10 cellular contexts compared by ENCODE assay signal in genomic region chr1:54949971-54950360, GRCh38. TPM values are rescaled to one million over a fixed set of nuclear protein-coding genes. Genes with fewer than 3 reads are reported as not detected.
DNase-seq lines count a peak whose midpoint lies in the region; ATAC-seq and TF ChIP-seq lines count a peak whose summit lies in the region.
"Had no signal": no experiment of that assay in that cellular context is flagged by ENCODE, and none has a peak within 500 bp of the region (broad histone marks: within the 10 kb centered on the region; RNA-seq: fewer than 3 reads in every experiment).

No MANE protein-coding gene starts in this region.

- peaks cover 15% of the 10 kb centered on the region for H3K4me1 Mint-ChIP-seq in brain

- peak overlapping the region; percentile 44 to 50 for H3K27ac ChIP-seq in thoracic aorta

- H3K36me3 ChIP-seq in thoracic aorta, result no peaks in the 10 kb centered on the region

- H3K9me3 Mint-ChIP-seq in brain, result peaks cover 0 to 7% (median 3%) of the 10 kb centered on the region in 5 experiments
- H3K9me3 Mint-ChIP-seq: central memory CD8-positive, alpha-beta T cell had no signal

- peak overlapping the region; percentile 53 for H3K4me3 ChIP-seq in thoracic aorta

- H3K4me1 ChIP-seq in thoracic aorta (ENCODE audit: control insufficient read depth in 1 of 2, low read depth in 2 of 2), result peaks cover 9 to 22% of the 10 kb centered on the region in 2 donors

- H3K27me3 Mint-ChIP-seq in brain, result no peaks in the 10 kb centered on the region
- H3K27me3 Mint-ChIP-seq: central memory CD8-positive, alpha-beta T cell had no signal

- H3K27me3 ChIP-seq in thoracic aorta (replicated peaks; ENCODE audit: insufficient read depth), result no peaks in the 10 kb centered on the region

- no peaks in the 10 kb centered on the region for H3K9me3 ChIP-seq in thoracic aorta

- DNase-seq in NCI-H226 (peak; percentile 56), iris pigment epithelial cell (ENCODE audit: low read depth) (peak; percentile 28), thoracic aorta (ENCODE audit: low spot score) (no peak), KG1 (lab: John Stamatoyannopoulos, UW) (no peak), DMS114 treated with DMSO at 0.1 percent for 48 hours (lab: John Stamatoyannopoulos, UW; ENCODE audit: unreplicated experiment) (no peak)

- TF ChIP-seq CTCF in brain (conservative IDR thresholded peaks at IDR 0.05) (no peak), thoracic aorta (IDR thresholded peaks at IDR 0.05) (no peak)

- ATAC-seq in thoracic aorta (ENCODE audit: insufficient number of reproducible peaks, low FRiP score, low read depth) (no peak), GM19328 (IDR thresholded peaks at IDR 0.05; ENCODE audit: unreplicated experiment) (no peak)

- H3K27ac Mint-ChIP-seq in brain, result peak overlapping the region; percentile 37 to 83 (median 73)

- H3K4me3 Mint-ChIP-seq in brain, result no peak overlapping the region
- H3K4me3 Mint-ChIP-seq: central memory CD8-positive, alpha-beta T cell had no signal

- H3K36me3 Mint-ChIP-seq in brain, result no peaks in the 10 kb centered on the region

RNA-seq across cellular contexts. Expression of gene TMEM61, which starts 30.5 kb away (rescaled TPM):
- 11.7 TPM for polyA plus RNA-seq in brain (ENCODE audit: insufficient read depth, low read depth, low replicate concordance)
- total RNA-seq in thoracic aorta, result 1 to 10 TPM in 1 of 2 donors, not detected in 1; 3.4 TPM
- total RNA-seq: Daoy had no signal

RNA-seq across cellular contexts. Expression of gene BSND, which starts 48.8 kb away (rescaled TPM):
- 0.08 TPM for polyA plus RNA-seq in brain (ENCODE audit: insufficient read depth, low read depth, low replicate concordance)
- total RNA-seq in thoracic aorta, result not detected
- total RNA-seq: Daoy, occipital lobe had no signal

Comparison
In these comparisons a context has a peak if more than half of its experiments do, and no peak if none do; other contexts are left out.
1. DNase-seq: peak in NCI-H226 (single experiment) and iris pigment epithelial cell (single experiment); none in thoracic aorta (single experiment), KG1 (single experiment) and DMS114 treated with DMSO at 0.1 percent for 48 hours (single experiment).